In genomic region chr5:90915393-90915792, GRCh38 we compare ENCODE assay signal across 25 cellular contexts.
"Had no signal": no experiment of that assay in that cellular context is flagged by ENCODE, and none has a peak within 500 bp of the region (broad histone marks: within the 10 kb centered on the region; RNA-seq: fewer than 3 reads in every experiment).

No MANE protein-coding gene starts in this region.

- H3K27me3 Mint-ChIP-seq: activated naive CD4-positive, alpha-beta T cell treated with anti-CD3 and anti-CD28 coated beads, Interleukin-2, amount 10 ng/mL, durations not matched to agents 7 days and 5 days had no signal

- H3K27ac ChIP-seq: SK-N-MC, VCaP had no signal

- H3K9me3 ChIP-seq: MG63 had no signal

- H3K9me3 Mint-ChIP-seq: activated CD8-positive, alpha-beta T cell treated with anti-CD3 and anti-CD28 coated beads for 36 hours; activated naive CD4-positive, alpha-beta T cell treated with anti-CD3 and anti-CD28 coated beads, Interleukin-2, amount 10 ng/mL, durations not matched to agents 7 days and 5 days; activated naive CD8-positive, alpha-beta T cell treated with anti-CD3 and anti-CD28 coated beads for 36 hours; activated T-cell treated with anti-CD3 and anti-CD28 coated beads, Interleukin-2, amount 50 U/mL, for 72 hours; activated T-helper 2 cell treated with anti-CD3 and anti-CD28 coated beads, Interferon-gamma antibody, Interleukin-2, Interleukin-4, amounts not matched to agents 10 μg/mL and 5 μg/mL and 100 μg/mL, durations not matched to agents 14 hours and 24 hours and 36 hours; T-cell had no signal

- H3K4me3 ChIP-seq: MG63, SK-N-MC had no signal

- H3K4me1 Mint-ChIP-seq: activated naive CD4-positive, alpha-beta T cell treated with anti-CD3 and anti-CD28 coated beads, Interleukin-2, amount 10 ng/mL, durations not matched to agents 7 days and 5 days; activated naive CD8-positive, alpha-beta T cell treated with anti-CD3 and anti-CD28 coated beads for 36 hours; T-cell had no signal

- DNase-seq: activated CD4-positive, alpha-beta T cell treated with anti-CD3 and anti-CD28 coated beads for 4 hours; activated CD8-positive, alpha-beta memory T cell treated with anti-CD3 and anti-CD28 coated beads, Interleukin-2, amount 50 U/mL, for 4 hours; activated CD8-positive, alpha-beta T cell treated with anti-CD3 and anti-CD28 coated beads for 36 hours; activated gamma-delta T cell treated with Interleukin-2 at 50 U/mL for 16 hours; activated naive CD4-positive, alpha-beta T cell treated with anti-CD3 and anti-CD28 coated beads, Interleukin-2, amount 10 ng/mL, durations not matched to agents 7 days and 5 days; activated naive CD8-positive, alpha-beta T cell treated with anti-CD3 and anti-CD28 coated beads for 36 hours; activated T-cell treated with anti-CD3 and anti-CD28 coated beads, Interleukin-2, amount 50 U/mL, for 72 hours; anterior cingulate cortex; central memory CD4-positive, alpha-beta T cell; MG63; MV-4-11; NCI-H1092 treated with DMSO at 0.1 percent for 48 hours; NCI-H1417 treated with DMSO at 0.1 percent for 48 hours; NCI-H1694; NCI-H2029; NCI-H345; NCI-H510A; NCI-H526 treated with DMSO at 0.1 percent for 48 hours; NCI-H82; T-cell; T-helper 2 cell had no signal

- H3K36me3 ChIP-seq: MG63 had no signal

- H3K27ac Mint-ChIP-seq: activated CD8-positive, alpha-beta T cell treated with anti-CD3 and anti-CD28 coated beads for 36 hours; activated naive CD4-positive, alpha-beta T cell treated with anti-CD3 and anti-CD28 coated beads, Interleukin-2, amount 10 ng/mL, durations not matched to agents 7 days and 5 days; activated naive CD8-positive, alpha-beta T cell treated with anti-CD3 and anti-CD28 coated beads for 36 hours; activated T-cell treated with anti-CD3 and anti-CD28 coated beads, Interleukin-2, amount 50 U/mL, for 72 hours; activated T-helper 2 cell treated with anti-CD3 and anti-CD28 coated beads, Interferon-gamma antibody, Interleukin-2, Interleukin-4, amounts not matched to agents 10 μg/mL and 5 μg/mL and 100 μg/mL, durations not matched to agents 14 hours and 24 hours and 36 hours; T-cell had no signal

- H3K4me3 Mint-ChIP-seq: activated CD8-positive, alpha-beta T cell treated with anti-CD3 and anti-CD28 coated beads for 36 hours; activated naive CD4-positive, alpha-beta T cell treated with anti-CD3 and anti-CD28 coated beads, Interleukin-2, amount 10 ng/mL, durations not matched to agents 7 days and 5 days; activated naive CD8-positive, alpha-beta T cell treated with anti-CD3 and anti-CD28 coated beads for 36 hours; activated T-cell treated with anti-CD3 and anti-CD28 coated beads, Interleukin-2, amount 50 U/mL, for 72 hours; T-cell had no signal

- ATAC-seq: activated CD8-positive, alpha-beta T cell treated with anti-CD3 and anti-CD28 coated beads for 36 hours; activated T-cell treated with anti-CD3 and anti-CD28 coated beads, Interleukin-2, amount 50 U/mL, for 72 hours; T-cell had no signal

- H3K27me3 ChIP-seq: MG63 had no signal

- H3K36me3 Mint-ChIP-seq: activated naive CD4-positive, alpha-beta T cell treated with anti-CD3 and anti-CD28 coated beads, Interleukin-2, amount 10 ng/mL, durations not matched to agents 7 days and 5 days; activated naive CD8-positive, alpha-beta T cell treated with anti-CD3 and anti-CD28 coated beads for 36 hours; T-cell had no signal

- FAIRE-seq: bronchial epithelial cell had no signal
